ENCODE assay signal across 9 cellular contexts in the genomic region with DNA sequence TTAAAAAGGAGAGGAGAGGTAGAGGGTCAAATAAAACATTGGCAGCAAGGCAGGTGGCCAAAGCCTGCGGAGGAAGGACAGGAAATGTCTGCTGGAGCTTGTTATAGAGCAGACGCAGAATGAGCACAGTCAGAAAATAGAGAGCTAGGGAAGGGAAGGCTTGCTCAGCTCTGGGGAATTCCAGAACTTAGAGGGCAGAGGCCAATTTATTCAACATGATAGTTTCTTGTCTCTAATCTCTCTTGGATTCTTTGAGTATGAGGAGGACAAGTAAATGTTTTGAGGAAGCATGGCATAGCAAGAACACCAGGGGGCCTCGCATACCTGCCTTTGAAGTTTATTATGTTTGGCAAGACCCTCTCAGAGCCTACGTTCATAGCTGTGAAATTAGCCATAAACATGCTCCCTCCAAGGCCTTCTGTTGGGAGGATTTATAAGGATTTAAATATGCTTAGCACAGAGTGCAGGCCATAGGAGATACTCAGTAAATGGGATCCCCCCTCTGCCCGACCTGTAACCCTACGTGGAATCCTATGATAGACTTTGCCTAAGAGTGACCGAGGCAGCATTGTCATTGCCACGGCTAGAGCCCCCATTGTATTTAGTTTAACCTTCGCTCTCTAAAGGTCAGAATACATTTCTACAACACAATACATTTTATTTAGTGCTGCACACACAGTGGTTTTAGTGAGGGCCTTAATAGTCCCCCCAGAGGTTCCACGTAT.
A peak's percentile ranks its signal among the peaks of the same experiment; 100 is the strongest.
DNase-seq lines count a peak whose midpoint lies in the region; ATAC-seq, FAIRE-seq and TF ChIP-seq lines count a peak whose summit lies in the region.
"Had no signal": no experiment of that assay in that cellular context is flagged by ENCODE, and none has a peak within 500 bp of the region (broad histone marks: within the 10 kb centered on the region; RNA-seq: fewer than 3 reads in every experiment).

No MANE protein-coding gene starts in this region.

- in situ Hi-C loops in brain microvascular endothelial cell (cut with HindIII; ENCODE audit: low pct_ligation_motif_present, low sequenced_read_pairs): no loop called here

- CTCF ChIA-PET in A549 (lab: Yijun Ruan, JAX): interaction anchor here (0.5 to 7.5 kb wide), 48 partner anchors 11 to 675 kb away, joined by 3 to 76 read pairs (median 4); a partner anchor contains a TSS

- H3K4me1 Mint-ChIP-seq in stimulated activated naive B cell treated with anti-CD40 and anti-IgM and Interleukin-4, amounts not matched to agents 10 μg/mL and 1 μg/mL and 100 μg/mL, for 72 hours: peaks cover 25 to 63% of the 10 kb centered on the region in 2 donors

- peak overlapping the region; percentile 75 for H3K27ac Mint-ChIP-seq in stimulated activated naive B cell treated with anti-CD40 and anti-IgM and Interleukin-4, amounts not matched to agents 10 μg/mL and 1 μg/mL and 100 μg/mL, for 72 hours

- no peaks in the 10 kb centered on the region for H3K36me3 Mint-ChIP-seq in stimulated activated naive B cell treated with anti-CD40 and anti-IgM and Interleukin-4, amounts not matched to agents 10 μg/mL and 1 μg/mL and 100 μg/mL, for 72 hours

- H3K4me2 ChIP-seq in A549 (peak overlapping the region; percentile 69), OCI-LY3 (ENCODE audit: low read length) (no peak overlapping the region)

- H3K79me2 ChIP-seq in OCI-LY3 (ENCODE audit: low read length): no peaks in the 10 kb centered on the region

- H3K27me3 ChIP-seq in OCI-LY3 (ENCODE audit: low read depth, low read length) (no peaks in the 10 kb centered on the region), brain microvascular endothelial cell (replicated peaks) (no peaks in the 10 kb centered on the region)

- TF ChIP-seq RAD21 in A549 (conservative IDR thresholded peaks at IDR 0.05 in 1 of 2, IDR thresholded peaks at IDR 0.05 in 1 of 2): peak; percentile 57 to 79

- H3K27ac ChIP-seq in A549: peak overlapping the region; percentile 82 to 94
- H3K27ac ChIP-seq in OCI-LY3 (ENCODE audit: low read length): no peak overlapping the region
- H3K27ac ChIP-seq in brain microvascular endothelial cell: peak overlapping the region; percentile 84
- H3K27ac ChIP-seq: HL-60 had no signal

- no peak for TF ChIP-seq POLR2A in A549 (IDR thresholded peaks at IDR 0.05; ENCODE audit: low read length)

- DNase-seq in A549 (ENCODE audit: low read depth in 1 of 2, low spot score in 1 of 2) (peak; percentile 45 to 92), GM04504 (ENCODE audit: low read depth) (peak; percentile 60), brain microvascular endothelial cell (peak; percentile 97), kidney tubule cell (ENCODE audit: low spot score) (peak; percentile 95)
- DNase-seq in stimulated activated naive B cell treated with anti-CD40 and anti-IgM and Interleukin-4, amounts not matched to agents 10 μg/mL and 1 μg/mL and 100 μg/mL, for 72 hours: peak; percentile 3
- DNase-seq in activated effector memory CD4-positive, alpha-beta T cell treated with Interleukin-2 at 50 U/mL for 16 hours: no peak

- no peak overlapping the region for H3K4me3 Mint-ChIP-seq in stimulated activated naive B cell treated with anti-CD40 and anti-IgM and Interleukin-4, amounts not matched to agents 10 μg/mL and 1 μg/mL and 100 μg/mL, for 72 hours

- no peaks in the 10 kb centered on the region for H3K9me3 Mint-ChIP-seq in stimulated activated naive B cell treated with anti-CD40 and anti-IgM and Interleukin-4, amounts not matched to agents 10 μg/mL and 1 μg/mL and 100 μg/mL, for 72 hours

- H3K36me3 ChIP-seq in OCI-LY3 (replicated peaks; ENCODE audit: low read depth, low read length) (no peaks in the 10 kb centered on the region), brain microvascular endothelial cell (replicated peaks) (no peaks in the 10 kb centered on the region)

- peak; percentile 80 to 96; a peak in 4 of 5 replicates for TF ChIP-seq EP300 in A549 (IDR thresholded peaks at IDR 0.05)

- H2AFZ ChIP-seq in OCI-LY3 (ENCODE audit: low read depth, low read length): no peak overlapping the region

- H3K4me3 ChIP-seq in A549 (no peak overlapping the region), OCI-LY3 (ENCODE audit: low read length) (no peak overlapping the region), brain microvascular endothelial cell (ENCODE audit: low read depth, low read length) (no peak overlapping the region)

- POLR2A ChIA-PET in A549 (lab: Yijun Ruan, JAX): interaction anchor here (0.8 to 1.1 kb wide), 3 partner anchors 76 to 363 kb away, joined by 3 to 6 read pairs (median 4); no protein-coding TSS in a partner anchor

- H4K20me1 ChIP-seq in OCI-LY3 (ENCODE audit: insufficient read depth, low read length): peaks cover 27% of the 10 kb centered on the region

- peak; percentile 69 for TF ChIP-seq CTCF in A549 (IDR thresholded peaks at IDR 0.05)
- peak; percentile 23; the same call in 1 of the 2 replicates for TF ChIP-seq CTCF in OCI-LY3 (IDR thresholded peaks at IDR 0.05; ENCODE audit: low read depth, low read length)
- TF ChIP-seq CTCF in brain microvascular endothelial cell (IDR thresholded peaks at IDR 0.05; ENCODE audit: low read depth, low read length, missing control alignments): peak; percentile 72

- H3K9me3 ChIP-seq in A549 (no peaks in the 10 kb centered on the region), OCI-LY3 (ENCODE audit: insufficient read depth, low read length) (no peaks in the 10 kb centered on the region)

- H3K9ac ChIP-seq in OCI-LY3 (ENCODE audit: low read length): no peak overlapping the region

- ATAC-seq in A549 (peak; percentile 63 to 80), HG02870 (IDR thresholded peaks at IDR 0.05; ENCODE audit: unreplicated experiment) (no peak)
- ATAC-seq in stimulated activated naive B cell treated with anti-CD40 and anti-IgM and Interleukin-4, amounts not matched to agents 10 μg/mL and 1 μg/mL and 100 μg/mL, for 72 hours (replicated peaks): peak; percentile 52 to 68

- FAIRE-seq in A549 (lab: Jason Lieb, UNC): peak; percentile 90

- H3K4me1 ChIP-seq in A549 (peaks cover 86% of the 10 kb centered on the region), OCI-LY3 (ENCODE audit: low read length) (0 out of 2 replicates have a peak, but pooled peaks cover 4% of the 10 kb centered on the region)

- H3K27me3 Mint-ChIP-seq in stimulated activated naive B cell treated with anti-CD40 and anti-IgM and Interleukin-4, amounts not matched to agents 10 μg/mL and 1 μg/mL and 100 μg/mL, for 72 hours: no peaks in the 10 kb centered on the region

- WGBS in A549 (ENCODE audit: missing lambda C conversion rate): 16% methylated on average over 10 of the region's 10 CpGs

TF ChIP-seq in A549, 52 proteins besides CTCF, POLR2A, EP300 and RAD21 (continues in another document):
- TF ChIP-seq, protein P1, sequence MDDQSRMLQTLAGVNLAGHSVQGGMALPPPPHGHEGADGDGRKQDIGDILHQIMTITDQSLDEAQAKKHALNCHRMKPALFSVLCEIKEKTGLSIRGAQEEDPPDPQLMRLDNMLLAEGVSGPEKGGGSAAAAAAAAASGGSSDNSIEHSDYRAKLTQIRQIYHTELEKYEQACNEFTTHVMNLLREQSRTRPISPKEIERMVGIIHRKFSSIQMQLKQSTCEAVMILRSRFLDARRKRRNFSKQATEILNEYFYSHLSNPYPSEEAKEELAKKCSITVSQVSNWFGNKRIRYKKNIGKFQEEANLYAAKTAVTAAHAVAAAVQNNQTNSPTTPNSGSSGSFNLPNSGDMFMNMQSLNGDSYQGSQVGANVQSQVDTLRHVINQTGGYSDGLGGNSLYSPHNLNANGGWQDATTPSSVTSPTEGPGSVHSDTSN (IDR thresholded peaks at IDR 0.05): 0 out of 2 replicates have a peak, but pooled peaks have one; percentile 43
- TF ChIP-seq, protein P2, sequence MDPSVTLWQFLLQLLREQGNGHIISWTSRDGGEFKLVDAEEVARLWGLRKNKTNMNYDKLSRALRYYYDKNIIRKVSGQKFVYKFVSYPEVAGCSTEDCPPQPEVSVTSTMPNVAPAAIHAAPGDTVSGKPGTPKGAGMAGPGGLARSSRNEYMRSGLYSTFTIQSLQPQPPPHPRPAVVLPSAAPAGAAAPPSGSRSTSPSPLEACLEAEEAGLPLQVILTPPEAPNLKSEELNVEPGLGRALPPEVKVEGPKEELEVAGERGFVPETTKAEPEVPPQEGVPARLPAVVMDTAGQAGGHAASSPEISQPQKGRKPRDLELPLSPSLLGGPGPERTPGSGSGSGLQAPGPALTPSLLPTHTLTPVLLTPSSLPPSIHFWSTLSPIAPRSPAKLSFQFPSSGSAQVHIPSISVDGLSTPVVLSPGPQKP (IDR thresholded peaks at IDR 0.05; ENCODE audit: low read depth, low read length): no peak
- no peak for TF ChIP-seq CBX2 (IDR thresholded peaks at IDR 0.05; ENCODE audit: borderline replicate concordance, low read depth)
- TF ChIP-seq FOSL2 (IDR thresholded peaks at IDR 0.05): peak; percentile 29; the same call in 1 of the 2 replicates
- TF ChIP-seq FOSL2 (CRISPR knock-in tag; IDR thresholded peaks at IDR 0.05): peak; percentile 77
- TF ChIP-seq MAFK (IDR thresholded peaks at IDR 0.05; ENCODE audit: partially characterized antibody): peak; percentile 26
- TF ChIP-seq, protein P3, sequence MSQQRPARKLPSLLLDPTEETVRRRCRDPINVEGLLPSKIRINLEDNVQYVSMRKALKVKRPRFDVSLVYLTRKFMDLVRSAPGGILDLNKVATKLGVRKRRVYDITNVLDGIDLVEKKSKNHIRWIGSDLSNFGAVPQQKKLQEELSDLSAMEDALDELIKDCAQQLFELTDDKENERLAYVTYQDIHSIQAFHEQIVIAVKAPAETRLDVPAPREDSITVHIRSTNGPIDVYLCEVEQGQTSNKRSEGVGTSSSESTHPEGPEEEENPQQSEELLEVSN (IDR thresholded peaks at IDR 0.05; ENCODE audit: borderline replicate concordance, low read depth): no peak
- TF ChIP-seq JUNB (IDR thresholded peaks at IDR 0.05): peak; percentile 83
- TF ChIP-seq SMC3 (IDR thresholded peaks at IDR 0.05): peak; percentile 63
- TF ChIP-seq, protein P4, sequence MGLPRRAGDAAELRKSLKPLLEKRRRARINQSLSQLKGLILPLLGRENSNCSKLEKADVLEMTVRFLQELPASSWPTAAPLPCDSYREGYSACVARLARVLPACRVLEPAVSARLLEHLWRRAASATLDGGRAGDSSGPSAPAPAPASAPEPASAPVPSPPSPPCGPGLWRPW (IDR thresholded peaks at IDR 0.05): no peak
- TF ChIP-seq ZNF302 (CRISPR knock-in tag; IDR thresholded peaks at IDR 0.05): no peak
- TF ChIP-seq MAZ (IDR thresholded peaks at IDR 0.05; ENCODE audit: borderline replicate concordance, low read depth, low read length): no peak
- TF ChIP-seq HOXB13 (CRISPR knock-in tag; IDR thresholded peaks at IDR 0.05; ENCODE audit: low read depth): peak; percentile 48; the same call in 1 of the 2 replicates
